ENCODE assay signal across 1 cellular context in genomic region chr12:53625946-53626701, GRCh38.
TF ChIP-seq lines count a peak whose summit lies in the region.

Gene ATF7 (minus strand): TSS chr12:53626382. CDS start chr12:53601000, 25,382 bp downstream.

TF ChIP-seq in HepG2, 621 proteins besides CTCF, POLR2A, EP300 and RAD21 (continued from another document and continues in another):
- TF ChIP-seq RBM22 (optimal IDR thresholded peaks at IDR 0.05; ENCODE audit: low read length) (no peak), RERE (CRISPR knock-in tag; IDR thresholded peaks at IDR 0.05; ENCODE audit: low read depth) (0 out of 2 replicates have a peak, but pooled peaks have one; percentile 18), SOX13 (IDR thresholded peaks at IDR 0.05) (0 out of 2 replicates have a peak, but pooled peaks have one; percentile 14), SOX13 (CRISPR knock-in tag; conservative IDR thresholded peaks at IDR 0.05 in 1 of 2, IDR thresholded peaks at IDR 0.05 in 1 of 2) (peak in 1 of 2 experiments; percentile 5; a peak in 1 of 4 replicates), ZFP36 (IDR thresholded peaks at IDR 0.05; ENCODE audit: borderline replicate concordance, low read depth, low read length, partially characterized antibody) (no peak), HNRNPL (IDR thresholded peaks at IDR 0.05; ENCODE audit: low read depth, low read length) (0 out of 2 replicates have a peak, but pooled peaks have one; percentile 30), FOXA3 (CRISPR knock-in tag; IDR thresholded peaks at IDR 0.05) (peak; percentile 26; the same call in 1 of the 2 replicates), ZNF792 (CRISPR knock-in tag; IDR thresholded peaks at IDR 0.05) (peak; percentile 90; the same call in 1 of the 2 replicates), SUZ12 (IDR thresholded peaks at IDR 0.05; ENCODE audit: low read depth, low read length) (no peak), ZNF513 (CRISPR knock-in tag; conservative IDR thresholded peaks at IDR 0.05) (no peak), ZNF574 (CRISPR knock-in tag; IDR thresholded peaks at IDR 0.05) (peak; percentile 91), ZNF720 (CRISPR knock-in tag; IDR thresholded peaks at IDR 0.05) (no peak), ZNF839 (CRISPR knock-in tag; IDR thresholded peaks at IDR 0.05; ENCODE audit: borderline replicate concordance) (peak; percentile 95; the same call in 1 of the 2 replicates), ZNF737 (CRISPR knock-in tag; IDR thresholded peaks at IDR 0.05; ENCODE audit: borderline replicate concordance) (no peak), REST (IDR thresholded peaks at IDR 0.05; ENCODE audit: borderline replicate concordance in 1 of 2, low read depth in 1 of 2, low read length in 2 of 2) (no peak), THAP11 (CRISPR knock-in tag; IDR thresholded peaks at IDR 0.05) (peak; percentile 86), E2F2 (CRISPR knock-in tag; IDR thresholded peaks at IDR 0.05; ENCODE audit: borderline replicate concordance) (no peak), KMT2B (CRISPR knock-in tag; IDR thresholded peaks at IDR 0.05) (peak; percentile 89), ZNF766 (CRISPR knock-in tag; IDR thresholded peaks at IDR 0.05; ENCODE audit: borderline replicate concordance) (no peak), RFX5 (IDR thresholded peaks at IDR 0.05; ENCODE audit: low read depth, low read length) (0 out of 2 replicates have a peak, but pooled peaks have one; percentile 9), ZNF841 (CRISPR knock-in tag; IDR thresholded peaks at IDR 0.05; ENCODE audit: borderline replicate concordance) (no peak), TERF1 (CRISPR knock-in tag; IDR thresholded peaks at IDR 0.05) (no peak), ZNF556 (CRISPR knock-in tag; IDR thresholded peaks at IDR 0.05; ENCODE audit: borderline replicate concordance) (peak; percentile 56; the same call in 1 of the 2 replicates), ZNF331 (CRISPR knock-in tag; IDR thresholded peaks at IDR 0.05) (peak; percentile 47; the same call in 1 of the 2 replicates), AFF4 (CRISPR knock-in tag; IDR thresholded peaks at IDR 0.05) (no peak), ZNF124 (CRISPR knock-in tag; IDR thresholded peaks at IDR 0.05) (no peak), ZNF530 (CRISPR knock-in tag; IDR thresholded peaks at IDR 0.05; ENCODE audit: low read depth) (no peak), GLI4 (CRISPR knock-in tag; IDR thresholded peaks at IDR 0.05; ENCODE audit: borderline replicate concordance) (peak; percentile 80; the same call in 1 of the 2 replicates), GTF2F1 (IDR thresholded peaks at IDR 0.05; ENCODE audit: low read length) (no peak), ZNF616 (CRISPR knock-in tag; IDR thresholded peaks at IDR 0.05; ENCODE audit: low read depth) (peak; percentile 21; the same call in 1 of the 2 replicates), HNF4G (IDR thresholded peaks at IDR 0.05; ENCODE audit: borderline replicate concordance, low read depth, low read length) (no peak), HNF4G (CRISPR knock-in tag; IDR thresholded peaks at IDR 0.05; ENCODE audit: borderline replicate concordance, low read depth) (no peak), ZNF414 (CRISPR knock-in tag; IDR thresholded peaks at IDR 0.05) (peak; percentile 89), STAT5B (CRISPR knock-in tag; IDR thresholded peaks at IDR 0.05) (no peak)
